8 cellular contexts compared by ENCODE assay signal in genomic region chr2:26344581-26345283, GRCh38. TPM values are rescaled to one million over a fixed set of nuclear protein-coding genes. Genes with fewer than 3 reads are reported as not detected.
DNase-seq lines count a peak whose midpoint lies in the region; ATAC-seq and TF ChIP-seq lines count a peak whose summit lies in the region.

No MANE protein-coding gene starts in this region.

- no peaks in the 10 kb centered on the region for H3K27me3 ChIP-seq in CD8-positive, alpha-beta T cell (ENCODE audit: insufficient read depth, low read length)
- no peaks in the 10 kb centered on the region for H3K27me3 ChIP-seq in MG63
- H3K27me3 ChIP-seq in right lobe of liver, result no peaks in the 10 kb centered on the region
- no peaks in the 10 kb centered on the region for H3K27me3 ChIP-seq in stomach

- CTCF ChIA-PET in CD8-positive, alpha-beta T cell (lab: Charles Lee), result interaction anchor here (1.6 kb wide), 1 partner anchor 14 kb away, joined by 6 read pairs; no protein-coding TSS in a partner anchor

- no peaks in the 10 kb centered on the region for H3K27me3 Mint-ChIP-seq in CD8-positive, alpha-beta T cell (ENCODE audit: low read depth)

- H3K9me3 Mint-ChIP-seq in CD8-positive, alpha-beta T cell, result no peaks in the 10 kb centered on the region

- POLR2A ChIA-PET in CD8-positive, alpha-beta T cell (lab: Charles Lee), result interaction anchor here (0.6 to 2.0 kb wide), 7 partner anchors 10 to 466 kb away, joined by 3 to 12 read pairs (median 4); partner anchors contain the start of genes HADHA and HADHB

- no peaks in the 10 kb centered on the region for H3K36me3 ChIP-seq in CD8-positive, alpha-beta T cell (ENCODE audit: insufficient read depth, low read length)
- H3K36me3 ChIP-seq in MG63, result no peaks in the 10 kb centered on the region
- H3K36me3 ChIP-seq in right lobe of liver, result peaks cover 0 to 1% (median 0%) of the 10 kb centered on the region in 4 donors
- no peaks in the 10 kb centered on the region for H3K36me3 ChIP-seq in stomach

- H3K4me3 Mint-ChIP-seq in CD8-positive, alpha-beta T cell, result peak overlapping the region; percentile 98

- peak overlapping the region; percentile 80 for H3K27ac ChIP-seq in CD8-positive, alpha-beta T cell (ENCODE audit: low read depth, low read length)
- peak overlapping the region; percentile 89 to 97 (median 90) for H3K27ac ChIP-seq in right lobe of liver
- H3K27ac ChIP-seq in stomach, result peak overlapping the region in 4 of 5 donors; percentile 90 to 96 (median 94)

- H3K4me1 ChIP-seq in CD8-positive, alpha-beta T cell (ENCODE audit: insufficient read depth, low read length), result peaks cover 28% of the 10 kb centered on the region
- H3K4me1 ChIP-seq in right lobe of liver (peaks cover 0 to 26% (median 4%) of the 10 kb centered on the region in 4 donors), stomach (peaks cover 15 to 35% (median 27%) of the 10 kb centered on the region in 4 donors)

- TF ChIP-seq POLR2A in right lobe of liver (IDR thresholded peaks at IDR 0.05), result no peak
- no peak for TF ChIP-seq POLR2A in stomach (IDR thresholded peaks at IDR 0.05)

- peak in 1 of 7 experiments; percentile 8 for DNase-seq in CD8-positive, alpha-beta T cell
- DNase-seq in MG63, result peak; percentile 41
- DNase-seq in astrocyte of the hippocampus (ENCODE audit: low read depth, low spot score), result peak; percentile 60
- peak in 1 of 3 donors; percentile 49 for DNase-seq in right lobe of liver
- DNase-seq in stomach, result no peak
- no peak for DNase-seq in posterior cingulate gyrus
- DNase-seq in T-helper 9 cell, result no peak
- no peak for DNase-seq in SIG-M5 (lab: John Stamatoyannopoulos, UW)

- H3K36me3 Mint-ChIP-seq in CD8-positive, alpha-beta T cell, result peaks cover 20% of the 10 kb centered on the region

- TF ChIP-seq CTCF in CD8-positive, alpha-beta T cell (IDR thresholded peaks at IDR 0.05), result no peak
- TF ChIP-seq CTCF in right lobe of liver (IDR thresholded peaks at IDR 0.05) (no peak), stomach (IDR thresholded peaks at IDR 0.05) (no peak)

- TF ChIP-seq EP300 in stomach (IDR thresholded peaks at IDR 0.05), result no peak

- H3K27ac Mint-ChIP-seq in CD8-positive, alpha-beta T cell, result peak overlapping the region; percentile 98

- no peaks in the 10 kb centered on the region for H3K9me3 ChIP-seq in CD8-positive, alpha-beta T cell (ENCODE audit: low read length)
- H3K9me3 ChIP-seq in MG63, result no peaks in the 10 kb centered on the region
- H3K9me3 ChIP-seq in right lobe of liver, result no peaks in the 10 kb centered on the region
- no peaks in the 10 kb centered on the region for H3K9me3 ChIP-seq in stomach

- peak overlapping the region; percentile 86 for H3K4me3 ChIP-seq in CD8-positive, alpha-beta T cell (ENCODE audit: low read depth, low read length)
- H3K4me3 ChIP-seq in MG63 (peak overlapping the region; percentile 72), right lobe of liver (peak overlapping the region; percentile 73 to 93 (median 91)), stomach (peak overlapping the region; percentile 72 to 91 (median 77))

- intact Hi-C loops in CD8-positive, alpha-beta T cell (cut with DNase I, micrococcal nuclease), result loop anchor here (1.0 to 10.0 kb wide), 14 partner anchors 45 to 1982 kb away; partner anchors contain the start of genes KIF3C (in 2 of the 2), ASXL2 (in 1 of the 2), CENPA (in 1 of the 2) and CENPO (in 1 of the 2)
- intact Hi-C loops in right lobe of liver (cut with DNase I) (no loop called here), stomach (cut with DNase I; ENCODE audit: low total_unique reads) (no loop called here), posterior cingulate gyrus (cut with DNase I) (no loop called here)

- H3K4me1 Mint-ChIP-seq in CD8-positive, alpha-beta T cell (ENCODE audit: low read depth), result peaks cover 38% of the 10 kb centered on the region

- ATAC-seq in CD8-positive, alpha-beta T cell, result no peak
- ATAC-seq in right lobe of liver, result peak in 1 of 4 donors; percentile 3

- 36% methylated on average over 17 of the region's 17 CpGs for WGBS in right lobe of liver (ENCODE audit: insufficient coverage, low coverage, low lambda C conversion rate, missing lambda C conversion rate)
- WGBS in stomach, 5 donors, result 30 to 37% (median 34%) methylated on average over 17 of the region's 17 CpGs

RNA-seq across cellular contexts. Expression of gene SELENOI, which starts 1.2 kb away (rescaled TPM):
- 10 to 100 TPM; 34.3 to 40.8 TPM for total RNA-seq in CD8-positive, alpha-beta T cell
- 4.8 and 10.0 TPM in 2 replicates for total RNA-seq in MG63 (2014; rRNA removed; shearing (Covaris generic); ENCODE audit: low replicate concordance)
- 10 to 100 TPM; 24.1 to 39.1 (median 33.7) TPM for total RNA-seq in right lobe of liver
- 10 to 100 TPM in 3 of 5 donors, 1 to 10 TPM in 2; 1.8 to 60.8 (median 10.7) TPM for total RNA-seq in stomach
- polyA plus RNA-seq in stomach, result 1 to 10 TPM in 2 of 3 donors, under 1 TPM in 1; 0.92 to 2.8 (median 2.6) TPM

RNA-seq across cellular contexts. Expression of gene ADGRF3, which starts 1.9 kb away (rescaled TPM):
- 1 to 10 TPM; 1.5 to 1.7 TPM for total RNA-seq in CD8-positive, alpha-beta T cell
- not detected in 2 replicates for total RNA-seq in MG63 (2014; rRNA removed; shearing (Covaris generic); ENCODE audit: low replicate concordance)
- under 1 TPM in 3 of 6 experiments, not detected in 3; 0.07 to 0.51 (median 0.15) TPM for total RNA-seq in right lobe of liver
- total RNA-seq in stomach, result under 1 TPM in 1 of 5 donors, not detected in 4; 0.29 TPM
- under 1 TPM; 0.05 to 0.31 (median 0.12) TPM for polyA plus RNA-seq in stomach

RNA-seq across cellular contexts. Expression of gene DRC1, which starts 57.0 kb away (rescaled TPM):
- total RNA-seq in CD8-positive, alpha-beta T cell, result not detected
- total RNA-seq in MG63 (2014; rRNA removed; shearing (Covaris generic); ENCODE audit: low replicate concordance), result not detected in 2 replicates
- total RNA-seq in right lobe of liver, result under 1 TPM in 2 of 6 experiments, not detected in 4; 0.31 TPM
- total RNA-seq in stomach, result 1 to 10 TPM in 1 of 5 donors, not detected in 4; 2.2 TPM
- not detected for polyA plus RNA-seq in stomach

Comparison
In these comparisons a context has a peak if more than half of its experiments do, and no peak if none do; other contexts are left out.
1. DNase-seq: peak in MG63 (single experiment) and astrocyte of the hippocampus (single experiment); none in stomach (single experiment), posterior cingulate gyrus (0 of 10), T-helper 9 cell (single experiment) and SIG-M5 (single experiment).
2. intact Hi-C loops: an anchor here in CD8-positive, alpha-beta T cell (1.0 to 10.0 kb wide); none called in right lobe of liver, stomach and posterior cingulate gyrus.
3. Peak in every context shown above with its lines, with median percentiles within 50 percentile points of each other: H3K27ac ChIP-seq and H3K4me3 ChIP-seq.